In the genomic region with DNA sequence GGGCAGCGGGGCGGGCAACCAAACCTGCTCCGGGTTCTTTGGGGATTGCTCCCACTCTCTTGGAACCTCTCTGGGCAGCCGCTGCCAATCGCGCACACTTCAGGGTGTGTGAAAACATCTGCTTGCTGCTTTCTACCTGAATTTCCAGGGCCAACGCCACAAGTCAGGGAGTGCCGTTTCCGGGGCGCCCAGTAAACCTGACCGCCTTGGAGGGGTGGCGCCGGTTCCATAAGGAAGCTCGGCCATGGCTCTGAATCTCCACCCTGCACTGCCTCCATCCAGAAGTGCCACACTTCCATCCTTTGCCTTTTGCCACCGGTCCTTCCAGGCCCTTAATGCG, we compare ENCODE assay signal across 11 cellular contexts. TPM values are rescaled to one million over a fixed set of nuclear protein-coding genes. Genes with fewer than 3 reads are reported as not detected.
DNase-seq lines count a peak whose midpoint lies in the region; ATAC-seq and TF ChIP-seq lines count a peak whose summit lies in the region.
"Had no signal": no experiment of that assay in that cellular context is flagged by ENCODE, and none has a peak within 500 bp of the region (broad histone marks: within the 10 kb centered on the region; RNA-seq: fewer than 3 reads in every experiment).

No MANE protein-coding gene starts in this region.

- no peak for TF ChIP-seq CTCF in astrocyte of the cerebellum (IDR thresholded peaks at IDR 0.05; ENCODE audit: low read depth, low read length, missing control alignments)

- no peak for ATAC-seq in HG03442 (IDR thresholded peaks at IDR 0.05; ENCODE audit: unreplicated experiment)

- H3K27me3 ChIP-seq in rectal smooth muscle tissue (ENCODE audit: control insufficient read depth, insufficient read depth, low read length): no peaks in the 10 kb centered on the region

- H3K4me3 ChIP-seq in astrocyte of the cerebellum (ENCODE audit: low read depth, low read length): peak overlapping the region; percentile 53
- H3K4me3 ChIP-seq in rectal smooth muscle tissue (ENCODE audit: low read length): peak overlapping the region; percentile 70

- no peak overlapping the region for H3K9ac ChIP-seq in rectal smooth muscle tissue (ENCODE audit: low read length)

- H3K36me3 ChIP-seq in rectal smooth muscle tissue (ENCODE audit: control insufficient read depth, insufficient read depth, low read length): no peaks in the 10 kb centered on the region

- peaks cover 12% of the 10 kb centered on the region for H3K4me1 ChIP-seq in rectal smooth muscle tissue (ENCODE audit: control insufficient read depth, insufficient read depth, low read length)

- in situ Hi-C loops in G401 (cut with HindIII; ENCODE audit: low sequenced_read_pairs): no loop called here
- in situ Hi-C loops in astrocyte of the cerebellum (cut with HindIII; ENCODE audit: low sequenced_read_pairs): no loop called here

- DNase-seq in G401 (ENCODE audit: low spot score) (peak; percentile 25), astrocyte of the cerebellum (ENCODE audit: low read depth) (no peak), iPS-NIHi11 (ENCODE audit: low spot score) (peak; percentile 50), SHP77 (lab: John Stamatoyannopoulos, UW) (no peak), midbrain (lab: John Stamatoyannopoulos, UW) (no peak), cerebellum (ENCODE audit: low spot score) (no peak)
- DNase-seq: activated naive CD4-positive, alpha-beta T cell treated with anti-CD3 and anti-CD28 coated beads, Interleukin-2, amount 50 U/mL, for 16 hours; CD4-positive, alpha-beta memory T cell; naive B cell had no signal

- no peak overlapping the region for H3K27ac ChIP-seq in rectal smooth muscle tissue (ENCODE audit: low read depth, low read length)

RNA-seq across cellular contexts. Expression of a gene that starts 0.7 kb away (rescaled TPM):
- total RNA-seq in G401 (2014; rRNA removed; shearing (Covaris generic)): 0.10 TPM in 1 of 2 replicates, not detected in the other
- total RNA-seq in cerebellum: 9.8 TPM

Comparison
In these comparisons a context has a peak if more than half of its experiments do, and no peak if none do; other contexts are left out.
1. DNase-seq: peak in G401 (single experiment) and iPS-NIHi11 (single experiment); none in astrocyte of the cerebellum (single experiment), SHP77 (0 of 2), midbrain (single experiment) and cerebellum (single experiment).